In genomic region chr6:20751293-20751946, GRCh38 we compare ENCODE assay signal across 22 cellular contexts.
DNase-seq lines count a peak whose midpoint lies in the region; ATAC-seq and TF ChIP-seq lines count a peak whose summit lies in the region.
"Had no signal": no experiment of that assay in that cellular context is flagged by ENCODE, and none has a peak within 500 bp of the region (broad histone marks: within the 10 kb centered on the region; RNA-seq: fewer than 3 reads in every experiment).

No MANE protein-coding gene starts in this region.

- DNase-seq in AG08395 (ENCODE audit: low spot score) (peak; percentile 3), GM04504 (ENCODE audit: low read depth) (peak; percentile 6), PC-3 (no peak), foreskin fibroblast (peak; percentile 9 to 37), activated T-cell treated with anti-CD3 and anti-CD28 coated beads for 4 hours (no peak), middle frontal gyrus (ENCODE audit: extremely low spot score, low spot score) (no peak)
- DNase-seq: activated CD4-positive, alpha-beta T cell treated with anti-CD3 and anti-CD28 coated beads for 4 hours; CD8-positive, alpha-beta T cell; DMS79; effector CD4-positive, alpha-beta T cell; heart left ventricle; left ventricle myocardium superior; MM.1S; NCI-H1694 treated with DMSO at 0.1 percent for 48 hours; NCI-H345; psoas muscle; stimulated activated CD4-positive, alpha-beta T cell treated with anti-CD3 and anti-CD28 coated beads, Interleukin-2, amount 100 ng/mL, for 48 hours; transverse colon had no signal

- H3K79me2 ChIP-seq in PC-3 (ENCODE audit: low read length): no peaks in the 10 kb centered on the region

- H3K9me2 ChIP-seq in PC-3 (replicated peaks; ENCODE audit: low read length): no peaks in the 10 kb centered on the region

- no peak overlapping the region for H3K9ac ChIP-seq in PC-3 (ENCODE audit: low read length)
- H3K9ac ChIP-seq: neural progenitor cell had no signal

- TF ChIP-seq CTCF in PC-3 (conservative IDR thresholded peaks at IDR 0.05; ENCODE audit: low read depth, low read length): no peak
- no peak for TF ChIP-seq CTCF in foreskin fibroblast (IDR thresholded peaks at IDR 0.05; ENCODE audit: low read depth, low read length)

- intact Hi-C loops in PC-3 (cut with micrococcal nuclease): loop anchor here (10.0 kb wide), 1 partner anchor 167 kb away; no protein-coding TSS in a partner anchor

- no peaks in the 10 kb centered on the region for H3K27me3 ChIP-seq in PC-3 (ENCODE audit: low read length)
- H3K27me3 ChIP-seq: heart left ventricle, neural progenitor cell, transverse colon had no signal

- ATAC-seq in PC-3 (peak; percentile 50), HG03520 (IDR thresholded peaks at IDR 0.05; ENCODE audit: unreplicated experiment) (no peak), GM19455 (IDR thresholded peaks at IDR 0.05; ENCODE audit: unreplicated experiment) (no peak)
- ATAC-seq: CD8-positive, alpha-beta T cell; heart left ventricle; left ventricle myocardium superior had no signal

- CTCF ChIA-PET in PC-3 (lab: Charles Lee): no interaction called here

- H3K4me1 ChIP-seq in PC-3 (ENCODE audit: insufficient read depth, low read length): peaks cover 13% of the 10 kb centered on the region
- H3K4me1 ChIP-seq: neural progenitor cell had no signal

- no TSS peak for BruUV-seq in PC-3 (replicated peaks; lab: Mats Ljungman, UMichigan)

- no peak overlapping the region for H3K27ac ChIP-seq in PC-3 (ENCODE audit: low read length)
- H3K27ac ChIP-seq: heart left ventricle, HL-60, neural progenitor cell, psoas muscle, transverse colon had no signal

- no peak overlapping the region for H3K4me3 ChIP-seq in PC-3 (ENCODE audit: low read length)
- no peak overlapping the region for H3K4me3 ChIP-seq in foreskin fibroblast (ENCODE audit: low read depth in 1 of 2, low read length in 2 of 2)
- H3K4me3 ChIP-seq: heart left ventricle, neural progenitor cell, psoas muscle, transverse colon had no signal

- H3K36me3 ChIP-seq in PC-3 (ENCODE audit: low read depth, low read length): no peaks in the 10 kb centered on the region
- H3K36me3 ChIP-seq: heart left ventricle, neural progenitor cell, transverse colon had no signal

- no peaks in the 10 kb centered on the region for H3F3A ChIP-seq in PC-3 (ENCODE audit: low read length, unreplicated experiment)

- H4K20me1 ChIP-seq in PC-3 (ENCODE audit: low read length): 0 out of 2 replicates have a peak, but pooled peaks cover 3% of the 10 kb centered on the region

- no peak overlapping the region for H3K4me2 ChIP-seq in PC-3 (ENCODE audit: low read length)
- H3K4me2 ChIP-seq: neural progenitor cell had no signal

- POLR2A ChIA-PET in PC-3 (lab: Charles Lee; ENCODE audit: unreplicated experiment): no interaction called here

- no peak overlapping the region for H2AFZ ChIP-seq in PC-3 (ENCODE audit: low read length)
- H2AFZ ChIP-seq: neural progenitor cell had no signal

- H3K9me3 ChIP-seq in PC-3 (ENCODE audit: low read length): no peaks in the 10 kb centered on the region
- H3K9me3 ChIP-seq: psoas muscle, transverse colon had no signal

Comparison
In these comparisons a context has a peak if more than half of its experiments do, and no peak if none do; other contexts are left out.
1. DNase-seq: peak in AG08395 (single experiment), GM04504 (single experiment) and foreskin fibroblast (2 of 2); none in PC-3 (single experiment), activated T-cell treated with anti-CD3 and anti-CD28 coated beads for 4 hours (single experiment) and middle frontal gyrus (single experiment).